ENCODE assay signal across 16 cellular contexts in the genomic region with DNA sequence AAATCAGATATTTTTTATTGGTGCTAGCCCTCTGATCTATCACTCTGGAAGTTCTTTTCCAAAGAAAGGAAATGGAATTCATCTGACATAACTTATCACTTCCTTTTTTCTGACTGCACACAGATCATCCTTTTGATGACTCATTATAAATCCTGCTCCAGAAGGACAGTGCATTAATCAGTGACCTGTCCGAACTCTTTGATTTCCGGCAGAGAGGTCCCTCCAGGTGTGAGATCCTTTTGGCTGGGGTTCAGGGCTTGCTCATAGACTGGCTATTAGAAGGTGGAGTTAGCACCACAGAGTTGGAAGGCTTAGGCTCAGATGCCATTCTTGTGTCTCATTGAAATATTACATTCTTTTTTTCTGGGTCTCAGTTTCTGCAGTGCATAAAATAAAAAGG.
DNase-seq lines count a peak whose midpoint lies in the region; ATAC-seq and TF ChIP-seq lines count a peak whose summit lies in the region.
"Had no signal": no experiment of that assay in that cellular context is flagged by ENCODE, and none has a peak within 500 bp of the region (broad histone marks: within the 10 kb centered on the region; RNA-seq: fewer than 3 reads in every experiment).

No MANE protein-coding gene starts in this region.

- WGBS in body of pancreas, 2 donors: 53 to 58% methylated on average over 2 of the region's 2 CpGs
- WGBS in lower leg skin, 2 donors: 63 to 67% methylated on average over 2 of the region's 2 CpGs

- ATAC-seq in HCT116 (peak; percentile 88), body of pancreas (no peak)
- ATAC-seq: left lung, WTC11 had no signal

- H3K4me3 Mint-ChIP-seq in CD8-positive, alpha-beta memory T cell: no peak overlapping the region
- H3K4me3 Mint-ChIP-seq: activated T-cell treated with anti-CD3 and anti-CD28 coated beads, Interleukin-2, amount 50 U/mL, for 24 hours; brain; WTC11 had no signal

- no peaks in the 10 kb centered on the region for H3K9me2 ChIP-seq in HCT116 (ENCODE audit: insufficient read depth)

- RAD21 ChIA-PET in HCT116 (lab: Charles Lee; ENCODE audit: low non-redundant PET in 1 of 2, low total read pairs in 2 of 2, uncharacterized antibody in 2 of 2, unreplicated experiment in 2 of 2): interaction anchor here in 1 of 2 experiments (0.8 kb wide), 1 partner anchor 112 kb away, joined by 3 read pairs; no protein-coding TSS in a partner anchor

- peak overlapping the region; percentile 50 for H3K9ac ChIP-seq in HCT116 (ENCODE audit: low read length)
- H3K9ac ChIP-seq: parathyroid adenoma had no signal

- TF ChIP-seq RAD21 in HCT116 (IDR thresholded peaks at IDR 0.05; ENCODE audit: low read depth): peak; percentile 48

- BruUV-seq in HCT116 (replicated peaks; lab: Mats Ljungman, UMichigan): no TSS peak

- no peaks in the 10 kb centered on the region for H3K27me3 Mint-ChIP-seq in CD8-positive, alpha-beta memory T cell
- H3K27me3 Mint-ChIP-seq: activated T-cell treated with anti-CD3 and anti-CD28 coated beads, Interleukin-2, amount 50 U/mL, for 24 hours; brain had no signal

- peak; percentile 88 for DNase-seq in A172 (ENCODE audit: low spot score)
- DNase-seq in HCT116 (ENCODE audit: low read depth, low spot score): peak; percentile 94
- peak; percentile 67 for DNase-seq in SW480 (ENCODE audit: low spot score)
- peak; percentile 61 for DNase-seq in fibroblast of the aortic adventitia (ENCODE audit: low read depth)
- no peak for DNase-seq in body of pancreas
- DNase-seq in CD8-positive, alpha-beta memory T cell: no peak
- DNase-seq in lower leg skin (ENCODE audit: low spot score in 2 of 2): no peak
- DNase-seq in hypothalamus (lab: John Stamatoyannopoulos, UW): no peak
- DNase-seq: activated T-cell treated with anti-CD3 and anti-CD28 coated beads, Interleukin-2, amount 50 U/mL, for 24 hours; AML-193; KG1; left lung; Peyer's patch had no signal

- H2AFZ ChIP-seq in HCT116 (ENCODE audit: low read depth, low read length, poor library complexity, severe bottlenecking): no peak overlapping the region
- H2AFZ ChIP-seq: parathyroid adenoma had no signal

- no peaks in the 10 kb centered on the region for H3K79me2 ChIP-seq in HCT116 (ENCODE audit: insufficient read depth, low read length)
- H3K79me2 ChIP-seq: parathyroid adenoma had no signal

- H3K27ac Mint-ChIP-seq in CD8-positive, alpha-beta memory T cell: no peak overlapping the region
- H3K27ac Mint-ChIP-seq: activated T-cell treated with anti-CD3 and anti-CD28 coated beads, Interleukin-2, amount 50 U/mL, for 24 hours; WTC11 had no signal

- H3K9me3 Mint-ChIP-seq in CD8-positive, alpha-beta memory T cell: no peaks in the 10 kb centered on the region
- H3K9me3 Mint-ChIP-seq: activated T-cell treated with anti-CD3 and anti-CD28 coated beads, Interleukin-2, amount 50 U/mL, for 24 hours; brain; WTC11 had no signal

- CTCF ChIA-PET in HCT116 (lab: Charles Lee): no interaction called here
- CTCF ChIA-PET in CD8-positive, alpha-beta memory T cell (lab: Charles Lee): no interaction called here

- H3K4me3 ChIP-seq in HCT116 (replicated peaks in 1 of 2; ENCODE audit: low read depth in 1 of 2, low read length in 2 of 2): no peak overlapping the region
- no peak overlapping the region for H3K4me3 ChIP-seq in fibroblast of the aortic adventitia (ENCODE audit: low read depth, low read length)
- no peak overlapping the region for H3K4me3 ChIP-seq in body of pancreas
- no peak overlapping the region for H3K4me3 ChIP-seq in CD8-positive, alpha-beta memory T cell (ENCODE audit: low read length)
- H3K4me3 ChIP-seq in lower leg skin (ENCODE audit: low read depth, poor library complexity, severe bottlenecking): no peak overlapping the region
- H3K4me3 ChIP-seq: left lung, Peyer's patch had no signal

- H3K27ac ChIP-seq in HCT116 (ENCODE audit: low read depth, low read length) (peak overlapping the region; percentile 92), body of pancreas (peak overlapping the region in 1 of 4 donors; percentile 10)
- H3K27ac ChIP-seq in CD8-positive, alpha-beta memory T cell (ENCODE audit: low read depth, low read length): no peak overlapping the region
- H3K27ac ChIP-seq: left lung, parathyroid adenoma, Peyer's patch had no signal

- TF ChIP-seq POLR2A in HCT116 (IDR thresholded peaks at IDR 0.05; ENCODE audit: borderline replicate concordance, extremely low read depth, insufficient read depth, insufficient read length) (no peak), body of pancreas (IDR thresholded peaks at IDR 0.05) (no peak), lower leg skin (IDR thresholded peaks at IDR 0.05) (no peak)

- H3K9me3 ChIP-seq in HCT116 (ENCODE audit: control insufficient read depth in 1 of 2, insufficient read depth in 1 of 2, low read depth in 1 of 2, low read length in 2 of 2) (no peaks in the 10 kb centered on the region), body of pancreas (no peaks in the 10 kb centered on the region)
- H3K9me3 ChIP-seq in CD8-positive, alpha-beta memory T cell (ENCODE audit: low read length): no peaks in the 10 kb centered on the region
- H3K9me3 ChIP-seq: left lung, Peyer's patch had no signal

- peaks cover 0 to 2% (median under 1%) of the 10 kb centered on the region in 3 donors for H3K36me3 Mint-ChIP-seq in CD8-positive, alpha-beta memory T cell
- H3K36me3 Mint-ChIP-seq: brain, WTC11 had no signal

- TF ChIP-seq CTCF in HCT116 (IDR thresholded peaks at IDR 0.05 in 2 of 3, conservative IDR thresholded peaks at IDR 0.05 in 1 of 3; ENCODE audit: borderline replicate concordance in 1 of 3, insufficient read depth in 1 of 3, low read depth in 2 of 3, low read length in 2 of 3): no peak
- no peak for TF ChIP-seq CTCF in fibroblast of the aortic adventitia (IDR thresholded peaks at IDR 0.05; ENCODE audit: insufficient read depth, low read length)
- TF ChIP-seq CTCF in body of pancreas (IDR thresholded peaks at IDR 0.05): no peak
- TF ChIP-seq CTCF in lower leg skin (IDR thresholded peaks at IDR 0.05): no peak

- intact Hi-C loops in HCT116 (cut with micrococcal nuclease): loop anchor here (1.0 to 10.0 kb wide), 5 partner anchors 84 to 520 kb away; no protein-coding TSS in a partner anchor
- intact Hi-C loops in body of pancreas (cut with DNase I): no loop called here
- intact Hi-C loops in lower leg skin (cut with DNase I; ENCODE audit: low total_unique reads): loop anchor here (10.0 kb wide), 1 partner anchor 70 kb away; no protein-coding TSS in a partner anchor

- H4K20me1 ChIP-seq in HCT116 (ENCODE audit: insufficient read depth): no peaks in the 10 kb centered on the region

- POLR2A ChIA-PET in HCT116 (lab: Charles Lee): no interaction called here
- POLR2A ChIA-PET in CD8-positive, alpha-beta memory T cell (lab: Charles Lee): no interaction called here

- no peaks in the 10 kb centered on the region for H3K27me3 ChIP-seq in HCT116 (ENCODE audit: insufficient read depth, low read length)
- no peaks in the 10 kb centered on the region for H3K27me3 ChIP-seq in body of pancreas
- no peaks in the 10 kb centered on the region for H3K27me3 ChIP-seq in CD8-positive, alpha-beta memory T cell (ENCODE audit: insufficient read depth, low read length, poor library complexity, severe bottlenecking)
- H3K27me3 ChIP-seq: left lung, Peyer's patch had no signal

- H3K4me1 Mint-ChIP-seq in CD8-positive, alpha-beta memory T cell: peaks cover 14 to 18% (median 16%) of the 10 kb centered on the region in 3 donors

- H3K36me3 ChIP-seq in HCT116 (ENCODE audit: control insufficient read depth in 1 of 2, insufficient read depth in 2 of 2, low read length in 2 of 2) (no peaks in the 10 kb centered on the region), body of pancreas (replicated peaks in 1 of 2; ENCODE audit: insufficient read depth in 1 of 2, low read depth in 2 of 2) (no peaks in the 10 kb centered on the region)
- no peaks in the 10 kb centered on the region for H3K36me3 ChIP-seq in CD8-positive, alpha-beta memory T cell (ENCODE audit: insufficient read depth, low read length)
- H3K36me3 ChIP-seq: left lung, Peyer's patch had no signal

- peak overlapping the region; percentile 49 for H3K4me2 ChIP-seq in HCT116 (ENCODE audit: low read length)

- H3K4me1 ChIP-seq in HCT116 (ENCODE audit: control insufficient read depth in 1 of 2, insufficient read depth in 2 of 2, low read length in 2 of 2) (peaks cover 81 to 87% of the 10 kb centered on the region in 2 experiments), body of pancreas (peaks cover 60% of the 10 kb centered on the region)
- peaks cover 11% of the 10 kb centered on the region for H3K4me1 ChIP-seq in CD8-positive, alpha-beta memory T cell (ENCODE audit: insufficient read depth, low read length)

TF ChIP-seq in HCT116, 20 proteins besides CTCF, POLR2A, EP300 and RAD21 (continues in another document):
- TF ChIP-seq, protein P1, sequence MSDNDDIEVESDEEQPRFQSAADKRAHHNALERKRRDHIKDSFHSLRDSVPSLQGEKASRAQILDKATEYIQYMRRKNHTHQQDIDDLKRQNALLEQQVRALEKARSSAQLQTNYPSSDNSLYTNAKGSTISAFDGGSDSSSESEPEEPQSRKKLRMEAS (IDR thresholded peaks at IDR 0.05): peak; percentile 67
- TF ChIP-seq YY1 (IDR thresholded peaks at IDR 0.05; ENCODE audit: extremely low read depth, insufficient replicate concordance, low read depth, low read length): peak; percentile 72
- peak; percentile 97 for TF ChIP-seq SP1 (IDR thresholded peaks at IDR 0.05; ENCODE audit: low read depth)
- peak; percentile 80; the same call in 1 of the 2 replicates for TF ChIP-seq CEBPB (IDR thresholded peaks at IDR 0.05; ENCODE audit: low read depth)
- no peak for TF ChIP-seq EZH2phosphoT487 (IDR thresholded peaks at IDR 0.05; ENCODE audit: borderline replicate concordance)
- TF ChIP-seq POLR2AphosphoS5 (IDR thresholded peaks at IDR 0.05; ENCODE audit: low read depth, low read length): peak; percentile 70
- TF ChIP-seq, protein P2, sequence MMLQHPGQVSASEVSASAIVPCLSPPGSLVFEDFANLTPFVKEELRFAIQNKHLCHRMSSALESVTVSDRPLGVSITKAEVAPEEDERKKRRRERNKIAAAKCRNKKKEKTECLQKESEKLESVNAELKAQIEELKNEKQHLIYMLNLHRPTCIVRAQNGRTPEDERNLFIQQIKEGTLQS (IDR thresholded peaks at IDR 0.05): peak; percentile 62
- no peak for TF ChIP-seq ZNF274 (IDR thresholded peaks at IDR 0.05; ENCODE audit: low read depth, low read length)
- TF ChIP-seq EGR1 (IDR thresholded peaks at IDR 0.05; ENCODE audit: low read depth): no peak
- peak; percentile 91 for TF ChIP-seq SIN3A (IDR thresholded peaks at IDR 0.05; ENCODE audit: low read depth)
- peak; percentile 95 for TF ChIP-seq FOSL1 (IDR thresholded peaks at IDR 0.05; ENCODE audit: low read depth)
- peak; percentile 82 for TF ChIP-seq SRF (IDR thresholded peaks at IDR 0.05; ENCODE audit: low read depth)

Comparison
In these comparisons a context has a peak if more than half of its experiments do, and no peak if none do; other contexts are left out.
1. DNase-seq: peak in A172 (single experiment), HCT116 (single experiment), SW480 (single experiment) and fibroblast of the aortic adventitia (single experiment); none in body of pancreas (0 of 4), CD8-positive, alpha-beta memory T cell (0 of 5), lower leg skin (0 of 2) and hypothalamus (0 of 51).